In genomic region chr3:4656059-4656458, GRCh38 we compare ENCODE assay signal across 8 cellular contexts.
DNase-seq lines count a peak whose midpoint lies in the region; ATAC-seq and TF ChIP-seq lines count a peak whose summit lies in the region.

No MANE protein-coding gene starts in this region.

- H3K27ac Mint-ChIP-seq in activated naive CD4-positive, alpha-beta T cell treated with anti-CD3 and anti-CD28 coated beads for 36 hours = no peak overlapping the region
- no peak overlapping the region for H3K27ac Mint-ChIP-seq in chondrocyte (ENCODE audit: unreplicated experiment)

- CTCF ChIA-PET in activated naive CD4-positive, alpha-beta T cell treated with anti-CD3 and anti-CD28 coated beads for 36 hours (lab: Charles Lee) = interaction anchor here (1.0 kb wide), 2 partner anchors 20 to 29 kb away, joined by 3 to 4 read pairs; no protein-coding TSS in a partner anchor

- H3K4me3 ChIP-seq in upper lobe of right lung = no peak overlapping the region

- H3K36me3 Mint-ChIP-seq in activated naive CD4-positive, alpha-beta T cell treated with anti-CD3 and anti-CD28 coated beads for 36 hours (ENCODE audit: low read depth) = peaks cover 5% of the 10 kb centered on the region
- peaks cover 8% of the 10 kb centered on the region for H3K36me3 Mint-ChIP-seq in chondrocyte (ENCODE audit: low read depth)

- DNase-seq in activated naive CD4-positive, alpha-beta T cell treated with anti-CD3 and anti-CD28 coated beads for 36 hours = peak; percentile 30
- DNase-seq in activated naive CD4-positive, alpha-beta T cell treated with Interleukin-2 at 50 U/mL for 16 hours = no peak
- DNase-seq in NCI-H748 (lab: John Stamatoyannopoulos, UW; ENCODE audit: unreplicated experiment) (peak; percentile 64), chondrocyte (ENCODE audit: low spot score) (no peak), left kidney (ENCODE audit: low read depth, low spot score) (peak; percentile 91), upper lobe of right lung (peak; percentile 67)
- no peak for DNase-seq in stimulated activated CD4-positive, alpha-beta T cell treated with anti-CD3 and anti-CD28 coated beads, Interleukin-12 subunit alpha, Interleukin-12 subunit beta, amount 100 ng/mL, for 4 hours

- intact Hi-C loops in activated naive CD4-positive, alpha-beta T cell treated with anti-CD3 and anti-CD28 coated beads for 36 hours (cut with micrococcal nuclease) = no loop called here
- intact Hi-C loops in upper lobe of right lung (cut with DNase I) = no loop called here

- ATAC-seq in upper lobe of right lung (peak; percentile 91), HG03520 (IDR thresholded peaks at IDR 0.05; ENCODE audit: unreplicated experiment) (no peak)

- H3K4me3 Mint-ChIP-seq in activated naive CD4-positive, alpha-beta T cell treated with anti-CD3 and anti-CD28 coated beads for 36 hours = no peak overlapping the region
- H3K4me3 Mint-ChIP-seq in chondrocyte (ENCODE audit: unreplicated experiment) = no peak overlapping the region

- H3K36me3 ChIP-seq in upper lobe of right lung = peaks cover 41% of the 10 kb centered on the region

- no peak overlapping the region for H3K27ac ChIP-seq in upper lobe of right lung

- TF ChIP-seq CTCF in chondrocyte (IDR thresholded peaks at IDR 0.05) = peak; percentile 94
- peak; percentile 70 for TF ChIP-seq CTCF in upper lobe of right lung (IDR thresholded peaks at IDR 0.05)

- no peaks in the 10 kb centered on the region for H3K4me1 ChIP-seq in upper lobe of right lung

- H3K4me1 Mint-ChIP-seq in activated naive CD4-positive, alpha-beta T cell treated with anti-CD3 and anti-CD28 coated beads for 36 hours (ENCODE audit: low read depth) = no peaks in the 10 kb centered on the region
- H3K4me1 Mint-ChIP-seq in chondrocyte (ENCODE audit: low read depth) = peaks cover 6% of the 10 kb centered on the region

- no peaks in the 10 kb centered on the region for H3K27me3 Mint-ChIP-seq in activated naive CD4-positive, alpha-beta T cell treated with anti-CD3 and anti-CD28 coated beads for 36 hours (ENCODE audit: low read depth)
- no peaks in the 10 kb centered on the region for H3K27me3 Mint-ChIP-seq in chondrocyte (ENCODE audit: low read depth)

- no peaks in the 10 kb centered on the region for H3K9me3 ChIP-seq in upper lobe of right lung

- no peaks in the 10 kb centered on the region for H3K9me3 Mint-ChIP-seq in activated naive CD4-positive, alpha-beta T cell treated with anti-CD3 and anti-CD28 coated beads for 36 hours
- H3K9me3 Mint-ChIP-seq in chondrocyte (ENCODE audit: low read depth) = no peaks in the 10 kb centered on the region

- H3K27me3 ChIP-seq in upper lobe of right lung = no peaks in the 10 kb centered on the region

Comparison
In these comparisons a context has a peak if more than half of its experiments do, and no peak if none do; other contexts are left out.
1. DNase-seq: peak in activated naive CD4-positive, alpha-beta T cell treated with anti-CD3 and anti-CD28 coated beads for 36 hours (single experiment), NCI-H748 (single experiment), left kidney (single experiment) and upper lobe of right lung (single experiment); none in activated naive CD4-positive, alpha-beta T cell treated with Interleukin-2 at 50 U/mL for 16 hours (single experiment), chondrocyte (single experiment) and stimulated activated CD4-positive, alpha-beta T cell treated with anti-CD3 and anti-CD28 coated beads, Interleukin-12 subunit alpha, Interleukin-12 subunit beta, amount 100 ng/mL, for 4 hours (single experiment).